ENCODE assay signal across 38 cellular contexts in the genomic region with DNA sequence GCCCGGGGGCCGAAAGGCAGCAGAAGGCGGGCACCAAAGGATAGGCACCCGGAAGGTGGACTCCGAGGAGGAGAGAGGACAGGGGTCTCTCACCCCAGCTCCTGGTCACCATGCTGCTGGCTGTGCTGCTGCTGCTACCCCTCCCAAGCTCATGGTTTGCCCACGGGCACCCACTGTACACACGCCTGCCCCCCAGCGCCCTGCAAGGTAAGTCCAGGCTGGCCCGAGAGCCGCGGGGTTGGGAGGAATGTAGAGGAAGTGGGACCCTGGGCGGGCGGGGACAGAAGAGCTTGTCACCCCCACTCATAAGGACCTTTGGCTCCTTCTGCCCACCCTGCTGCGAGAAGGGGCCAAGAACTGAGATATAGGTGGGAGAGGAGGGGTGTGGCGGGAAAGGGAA. TPM values are rescaled to one million over a fixed set of nuclear protein-coding genes. Genes with fewer than 3 reads are reported as not detected.
"Had no signal": no experiment of that assay in that cellular context is flagged by ENCODE, and none has a peak within 500 bp of the region (broad histone marks: within the 10 kb centered on the region; RNA-seq: fewer than 3 reads in every experiment).

No MANE protein-coding gene starts in this region.

- DNase-seq: activated CD4-positive, alpha-beta T cell treated with anti-CD3 and anti-CD28 coated beads for 48 hours; activated CD4-positive, alpha-beta T cell treated with anti-CD3 and anti-CD28 coated beads, Interleukin-2, amount 50 U/mL, for 48 hours; activated CD8-positive, alpha-beta memory T cell treated with anti-CD3 and anti-CD28 coated beads for 24 hours; activated effector memory CD4-positive, alpha-beta T cell treated with Interleukin-2 at 50 U/mL for 16 hours; activated naive CD4-positive, alpha-beta T cell treated with Interleukin-2 at 50 U/mL for 16 hours; aorta; body of pancreas; dorsolateral prefrontal cortex; effector memory CD4-positive, alpha-beta T cell; erythroblast; gastrocnemius medialis; left cardiac atrium; left ventricle myocardium superior; mucosa of descending colon; stimulated activated CD4-positive, alpha-beta T cell treated with anti-CD3 and anti-CD28 coated beads, Interleukin-15, amount 100 ng/mL, for 24 hours; stimulated activated CD4-positive, alpha-beta T cell treated with anti-CD3 and anti-CD28 coated beads, Interleukin-2, amount 100 ng/mL, for 24 hours; stimulated activated naive B cell treated with anti-CD40 and anti-IgM and Interleukin-4, amounts not matched to agents 10 μg/mL and 1 μg/mL and 100 μg/mL, for 72 hours; stomach; T-helper 17 cell; T1000; thyroid gland; WERI-Rb-1 had no signal

- H3K4me3 Mint-ChIP-seq: activated naive CD8-positive, alpha-beta T cell; stimulated activated naive B cell treated with anti-CD40 and anti-IgM and Interleukin-4, amounts not matched to agents 10 μg/mL and 1 μg/mL and 100 μg/mL, for 72 hours had no signal

- H3K4me2 ChIP-seq: hepatocyte had no signal

- FAIRE-seq: keratinocyte had no signal

- H3K79me2 ChIP-seq: hepatocyte had no signal

- H3K36me3 Mint-ChIP-seq: activated naive CD8-positive, alpha-beta T cell; stimulated activated naive B cell treated with anti-CD40 and anti-IgM and Interleukin-4, amounts not matched to agents 10 μg/mL and 1 μg/mL and 100 μg/mL, for 72 hours had no signal

- H3K4me3 ChIP-seq: body of pancreas, cardiac muscle cell, coronary artery, dorsolateral prefrontal cortex, gastrocnemius medialis, hepatocyte, mucosa of descending colon, right atrium auricular region, stomach, thyroid gland, upper lobe of left lung, vagina had no signal

- H3K36me3 ChIP-seq: cardiac muscle cell, gastrocnemius medialis, right atrium auricular region, stomach, thyroid gland, upper lobe of left lung, vagina, WERI-Rb-1 had no signal

- H3K27ac Mint-ChIP-seq: activated naive CD8-positive, alpha-beta T cell; stimulated activated naive B cell treated with anti-CD40 and anti-IgM and Interleukin-4, amounts not matched to agents 10 μg/mL and 1 μg/mL and 100 μg/mL, for 72 hours; T-helper 17 cell had no signal

- H2AFZ ChIP-seq: hepatocyte had no signal

- H3K9me3 ChIP-seq: body of pancreas, gastrocnemius medialis, mucosa of descending colon, right atrium auricular region, stomach, thyroid gland, upper lobe of left lung, vagina had no signal

- H3K27ac ChIP-seq: body of pancreas, cardiac muscle cell, coronary artery, dorsolateral prefrontal cortex, gastrocnemius medialis, hepatocyte, right atrium auricular region, stomach, thyroid gland, upper lobe of left lung, vagina, WERI-Rb-1 had no signal

- H3K9me3 Mint-ChIP-seq: stimulated activated naive B cell treated with anti-CD40 and anti-IgM and Interleukin-4, amounts not matched to agents 10 μg/mL and 1 μg/mL and 100 μg/mL, for 72 hours had no signal

- ATAC-seq: activated CD4-positive, CD25-positive, alpha-beta regulatory T cell treated with anti-CD3 and anti-CD28 coated beads, Interleukin-2, amount 50 U/mL, for 24 hours; body of pancreas; gastrocnemius medialis; left cardiac atrium; left ventricle myocardium superior; mucosa of descending colon; stimulated activated naive B cell treated with anti-CD40 and anti-IgM and Interleukin-4, amounts not matched to agents 10 μg/mL and 1 μg/mL and 100 μg/mL, for 72 hours; T-helper 17 cell had no signal

RNA-seq across cellular contexts. Expression of a gene that starts 0.3 kb away (rescaled TPM):
- total RNA-seq: aorta, body of pancreas, cardiac muscle cell, hepatocyte, lung microvascular endothelial cell, mesenteric fat pad, mucosa of descending colon, omental fat pad, pulmonary artery endothelial cell, stomach, T-helper 17 cell, thyroid gland, upper lobe of left lung, vagina had no signal
- polyA plus RNA-seq: adipose tissue, aorta, cardiac muscle cell, hepatocyte, keratinocyte, stomach had no signal

RNA-seq across cellular contexts. Expression of a gene that starts 5.5 kb away (rescaled TPM):
- total RNA-seq: aorta, body of pancreas, hepatocyte, left ventricle myocardium superior, lung microvascular endothelial cell, mesenteric fat pad, mucosa of descending colon, omental fat pad, pulmonary artery endothelial cell, stomach, T-helper 17 cell, thyroid gland, upper lobe of left lung, vagina had no signal
- polyA plus RNA-seq: aorta, hepatocyte, keratinocyte, neural cell, stomach had no signal

RNA-seq across cellular contexts. Expression of a gene that starts 19.0 kb away (rescaled TPM):
- total RNA-seq: aorta, body of pancreas, cardiac muscle cell, cerebellum, dorsolateral prefrontal cortex, hepatocyte, left cardiac atrium, left ventricle myocardium superior, lung microvascular endothelial cell, mesenteric fat pad, mucosa of descending colon, omental fat pad, pulmonary artery endothelial cell, right atrium auricular region, stomach, T-helper 17 cell, thyroid gland, upper lobe of left lung, vagina had no signal
- polyA plus RNA-seq: adipose tissue, aorta, hepatocyte, keratinocyte, neural cell, stomach had no signal
